In the genomic region with DNA sequence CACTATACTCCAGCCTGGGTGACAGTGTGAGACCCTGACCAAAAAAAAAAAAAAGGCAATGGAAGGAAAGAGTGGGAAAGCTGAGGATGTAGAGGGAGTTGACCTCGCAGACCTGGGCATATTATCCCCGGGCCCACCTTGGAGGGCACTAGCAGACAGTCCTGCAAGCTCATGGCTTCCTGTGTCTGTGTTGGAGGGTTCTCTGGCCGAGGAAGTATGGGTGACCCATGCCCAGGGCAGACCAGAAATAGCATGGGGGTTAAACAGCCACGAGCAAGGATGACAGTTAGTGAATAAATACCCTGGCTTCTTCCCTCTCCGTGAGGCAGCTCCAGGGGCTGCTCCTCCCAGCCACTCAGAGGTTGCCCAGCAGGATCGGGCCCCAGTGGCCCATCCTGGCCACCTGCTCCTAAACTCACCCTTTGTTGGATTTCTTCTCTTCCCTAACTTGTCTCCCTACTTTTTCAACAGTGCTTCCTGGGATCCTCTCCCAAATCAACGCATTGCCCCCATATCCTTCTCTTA, we compare ENCODE assay signal across 31 cellular contexts.
"Had no signal": no experiment of that assay in that cellular context is flagged by ENCODE, and none has a peak within 500 bp of the region (broad histone marks: within the 10 kb centered on the region; RNA-seq: fewer than 3 reads in every experiment).

No MANE protein-coding gene starts in this region.

- H3K36me3 ChIP-seq: ascending aorta, cardiac muscle cell, SJCRH30 had no signal

- H3K4me1 Mint-ChIP-seq: activated CD4-positive, alpha-beta T cell treated with anti-CD3 and anti-CD28 coated beads for 36 hours; activated CD4-positive, alpha-beta T cell treated with anti-CD3 and anti-CD28 coated beads, Interleukin-2, amount 10 ng/mL, durations not matched to agents 7 days and 5 days; activated naive CD4-positive, alpha-beta T cell treated with anti-CD3 and anti-CD28 coated beads, Interleukin-2, amount 50 U/mL, for 24 hours; activated naive CD8-positive, alpha-beta T cell treated with anti-CD3 and anti-CD28 coated beads, Interleukin-2, amount 10 ng/mL, durations not matched to agents 7 days and 5 days had no signal

- H3K9ac ChIP-seq: SK-N-SH had no signal

- DNase-seq: activated CD4-positive, alpha-beta T cell treated with anti-CD3 and anti-CD28 coated beads for 36 hours; activated CD4-positive, alpha-beta T cell treated with anti-CD3 and anti-CD28 coated beads, Interleukin-2, amount 10 ng/mL, durations not matched to agents 7 days and 5 days; activated CD4-positive, alpha-beta T cell treated with anti-CD3 and anti-CD28 coated beads, Interleukin-2, amount 50 U/mL, for 48 hours; activated CD8-positive, alpha-beta T cell treated with anti-CD3 and anti-CD28 coated beads, Interleukin-2, amount 10 ng/mL, durations not matched to agents 7 days and 5 days; activated gamma-delta T cell; activated naive CD4-positive, alpha-beta T cell treated with Interleukin-2 at 50 U/mL for 16 hours; activated naive CD8-positive, alpha-beta T cell treated with anti-CD3 and anti-CD28 coated beads, Interleukin-2, amount 10 ng/mL, durations not matched to agents 7 days and 5 days; activated T-cell treated with anti-CD3 and anti-CD28 coated beads, Interleukin-2, amount 50 U/mL, for 24 hours; amygdala; IMR-90; NCI-H1048; NCI-H1105 treated with DMSO at 0.1 percent for 48 hours; NCI-H1436; NCI-H1694; NCI-H1930; NCI-H2081 treated with DMSO at 0.1 percent for 48 hours; NCI-H345; NCI-H524 treated with DMSO at 0.1 percent for 48 hours; SHP77; SJCRH30; SK-N-SH had no signal

- H3K9me3 Mint-ChIP-seq: activated CD4-positive, alpha-beta T cell treated with anti-CD3 and anti-CD28 coated beads, Interleukin-2, amount 10 ng/mL, durations not matched to agents 7 days and 5 days; activated naive CD4-positive, alpha-beta T cell treated with anti-CD3 and anti-CD28 coated beads, Interleukin-2, amount 50 U/mL, for 24 hours; activated T-helper 2 cell treated with anti-CD3 and anti-CD28 coated beads, Interferon-gamma antibody, Interleukin-2, Interleukin-4, amounts not matched to agents 10 μg/mL and 5 μg/mL and 100 μg/mL, durations not matched to agents 14 hours and 24 hours and 36 hours; T-helper 2 cell treated with Interferon-gamma antibody and Interleukin-4, amounts not matched to agents 5 μg/mL and 100 μg/mL, for 36 hours had no signal

- H3K9me3 ChIP-seq: ascending aorta, SJCRH30, SK-N-SH had no signal

- H3K4me3 Mint-ChIP-seq: activated CD4-positive, alpha-beta T cell treated with anti-CD3 and anti-CD28 coated beads for 36 hours; activated CD4-positive, alpha-beta T cell treated with anti-CD3 and anti-CD28 coated beads, Interleukin-2, amount 10 ng/mL, durations not matched to agents 7 days and 5 days; activated CD8-positive, alpha-beta T cell treated with anti-CD3 and anti-CD28 coated beads, Interleukin-2, amount 10 ng/mL, durations not matched to agents 7 days and 5 days; activated naive CD4-positive, alpha-beta T cell treated with anti-CD3 and anti-CD28 coated beads, Interleukin-2, amount 50 U/mL, for 24 hours; activated naive CD8-positive, alpha-beta T cell treated with anti-CD3 and anti-CD28 coated beads, Interleukin-2, amount 10 ng/mL, durations not matched to agents 7 days and 5 days; activated T-cell treated with anti-CD3 and anti-CD28 coated beads, Interleukin-2, amount 50 U/mL, for 24 hours; T-helper 1 cell treated with Interleukin-12 subunit alpha and Interleukin-12 subunit beta and Interleukin-4 antibody, amounts not matched to agents 30 μg/mL and 1 μg/mL, for 36 hours; T-helper 2 cell treated with Interferon-gamma antibody and Interleukin-4, amounts not matched to agents 5 μg/mL and 100 μg/mL, for 36 hours; WTC11 had no signal

- H3K27me3 Mint-ChIP-seq: activated CD4-positive, alpha-beta T cell treated with anti-CD3 and anti-CD28 coated beads, Interleukin-2, amount 10 ng/mL, durations not matched to agents 7 days and 5 days; activated naive CD8-positive, alpha-beta T cell treated with anti-CD3 and anti-CD28 coated beads, Interleukin-2, amount 10 ng/mL, durations not matched to agents 7 days and 5 days had no signal

- ATAC-seq: activated CD4-positive, alpha-beta T cell treated with anti-CD3 and anti-CD28 coated beads for 36 hours; activated CD4-positive, CD25-positive, alpha-beta regulatory T cell treated with anti-CD3 and anti-CD28 coated beads, Interleukin-2, amount 50 U/mL, for 24 hours; activated CD8-positive, alpha-beta T cell treated with anti-CD3 and anti-CD28 coated beads, Interleukin-2, amount 10 ng/mL, durations not matched to agents 7 days and 5 days; K562; Panc1; WTC11 had no signal

- H3K27ac Mint-ChIP-seq: activated CD4-positive, alpha-beta T cell treated with anti-CD3 and anti-CD28 coated beads for 36 hours; activated CD4-positive, alpha-beta T cell treated with anti-CD3 and anti-CD28 coated beads, Interleukin-2, amount 10 ng/mL, durations not matched to agents 7 days and 5 days; activated CD8-positive, alpha-beta T cell treated with anti-CD3 and anti-CD28 coated beads, Interleukin-2, amount 10 ng/mL, durations not matched to agents 7 days and 5 days; activated naive CD4-positive, alpha-beta T cell treated with anti-CD3 and anti-CD28 coated beads, Interleukin-2, amount 50 U/mL, for 24 hours; activated naive CD8-positive, alpha-beta T cell treated with anti-CD3 and anti-CD28 coated beads, Interleukin-2, amount 10 ng/mL, durations not matched to agents 7 days and 5 days; activated T-cell treated with anti-CD3 and anti-CD28 coated beads, Interleukin-2, amount 50 U/mL, for 24 hours; activated T-helper 2 cell treated with anti-CD3 and anti-CD28 coated beads, Interferon-gamma antibody, Interleukin-2, Interleukin-4, amounts not matched to agents 10 μg/mL and 5 μg/mL and 100 μg/mL, durations not matched to agents 14 hours and 24 hours and 36 hours; T-helper 1 cell treated with Interleukin-12 subunit alpha and Interleukin-12 subunit beta and Interleukin-4 antibody, amounts not matched to agents 30 μg/mL and 1 μg/mL, for 36 hours; T-helper 2 cell treated with Interferon-gamma antibody and Interleukin-4, amounts not matched to agents 5 μg/mL and 100 μg/mL, for 36 hours; WTC11 had no signal

- H3K36me3 Mint-ChIP-seq: activated naive CD4-positive, alpha-beta T cell treated with anti-CD3 and anti-CD28 coated beads, Interleukin-2, amount 50 U/mL, for 24 hours; activated naive CD8-positive, alpha-beta T cell treated with anti-CD3 and anti-CD28 coated beads, Interleukin-2, amount 10 ng/mL, durations not matched to agents 7 days and 5 days; WTC11 had no signal

- H3K4me1 ChIP-seq: ascending aorta, SJCRH30 had no signal

- H3K27ac ChIP-seq: ascending aorta, cardiac muscle cell, SJCRH30 had no signal

- H3K4me3 ChIP-seq: ascending aorta, cardiac muscle cell, K562, SJCRH30 had no signal

- H3K27me3 ChIP-seq: ascending aorta, SJCRH30 had no signal
